9 cellular contexts compared by ENCODE assay signal in genomic region chr1:214549604-214550338, GRCh38. TPM values are rescaled to one million over a fixed set of nuclear protein-coding genes. Genes with fewer than 3 reads are reported as not detected.
A peak's percentile ranks its signal among the peaks of the same experiment; 100 is the strongest.
DNase-seq lines count a peak whose midpoint lies in the region; FAIRE-seq and TF ChIP-seq lines count a peak whose summit lies in the region.
"Had no signal": no experiment of that assay in that cellular context is flagged by ENCODE, and none has a peak within 500 bp of the region (broad histone marks: within the 10 kb centered on the region; RNA-seq: fewer than 3 reads in every experiment).

No MANE protein-coding gene starts in this region.

- no peak overlapping the region for H3K23ac ChIP-seq in trophoblast cell (ENCODE audit: low read length)

- H3K79me2 ChIP-seq in endothelial cell of umbilical vein (ENCODE audit: control insufficient read depth, insufficient read depth, low read length): peaks cover 63% of the 10 kb centered on the region
- peaks cover 39% of the 10 kb centered on the region for H3K79me2 ChIP-seq in trophoblast cell (ENCODE audit: control insufficient read depth, insufficient read depth, low read length, poor library complexity)

- H3K27me3 ChIP-seq in endothelial cell of umbilical vein (ENCODE audit: control insufficient read depth in 2 of 2, insufficient read depth in 2 of 2, low read length in 2 of 2) (no peaks in the 10 kb centered on the region), trophoblast cell (ENCODE audit: insufficient read depth, low read length) (no peaks in the 10 kb centered on the region)

- WGBS in trophoblast cell (ENCODE audit: extremely low coverage, insufficient coverage, insufficient read length): no CpG with 5 or more reads among the region's 10 CpGs

- H2AFZ ChIP-seq in endothelial cell of umbilical vein (ENCODE audit: low read depth, low read length) (no peak overlapping the region), trophoblast cell (ENCODE audit: insufficient read depth, low read length, poor library complexity) (no peak overlapping the region)

- no peak overlapping the region for H4K12ac ChIP-seq in trophoblast cell (ENCODE audit: low read depth, low read length)

- H2AK5ac ChIP-seq in trophoblast cell (ENCODE audit: low read length): no peak overlapping the region

- FAIRE-seq in endothelial cell of umbilical vein (lab: Jason Lieb, UNC): no peak
- FAIRE-seq: colon had no signal

- H3K36me3 ChIP-seq in endothelial cell of umbilical vein (ENCODE audit: control insufficient read depth in 2 of 2, extremely low read depth in 1 of 2, insufficient read depth in 2 of 2, low read length in 2 of 2): no peaks in the 10 kb centered on the region
- H3K36me3 ChIP-seq in trophoblast cell (ENCODE audit: control insufficient read depth in 1 of 2, insufficient read depth in 2 of 2, low read length in 2 of 2): peaks cover 0 to 4% of the 10 kb centered on the region in 2 experiments

- H3K4me2 ChIP-seq in endothelial cell of umbilical vein (ENCODE audit: insufficient read depth, low read length): peak overlapping the region; percentile 94
- peak overlapping the region; percentile 96 for H3K4me2 ChIP-seq in trophoblast cell (ENCODE audit: low read length)

- no TSS peak for BruUV-seq in endothelial cell of umbilical vein (replicated peaks; lab: Mats Ljungman, UMichigan)

- H4K8ac ChIP-seq in trophoblast cell (ENCODE audit: low read depth, low read length): no peak overlapping the region

- CTCF ChIA-PET in endothelial cell of umbilical vein (lab: Charles Lee): interaction anchor here (0.6 to 12.4 kb wide), 16 partner anchors 10 to 219 kb away, joined by 3 to 171 read pairs (median 3); no protein-coding TSS in a partner anchor
- CTCF ChIA-PET in HEK293T (lab: Yijun Ruan, JAX): interaction anchor here (1.0 to 3.9 kb wide), 4 partner anchors 10 to 44 kb away, joined by 3 to 20 read pairs (median 4); no protein-coding TSS in a partner anchor

- TF ChIP-seq CTCF in endothelial cell of umbilical vein (IDR thresholded peaks at IDR 0.05; ENCODE audit: extremely low read depth in 1 of 2, insufficient read depth in 1 of 2, low read depth in 1 of 2, low read length in 2 of 2): no peak

- peak overlapping the region; percentile 96 for H4K91ac ChIP-seq in trophoblast cell (ENCODE audit: low read depth, low read length)

- H2BK120ac ChIP-seq in trophoblast cell (ENCODE audit: insufficient read depth, low read length, poor library complexity): no peak overlapping the region

- dilution Hi-C loops in endothelial cell of umbilical vein (cut with MboI; ENCODE audit: extremely low pct_ligation_motif_present, low sequenced_read_pairs): loop anchor here (10.0 kb wide), 1 partner anchor 75 kb away; no protein-coding TSS in a partner anchor

- H3K4me1 ChIP-seq in endothelial cell of umbilical vein (ENCODE audit: control insufficient read depth, extremely low read depth, insufficient read depth, low read length) (peaks cover 62% of the 10 kb centered on the region), trophoblast cell (ENCODE audit: control insufficient read depth in 1 of 2, insufficient read depth in 2 of 2, low read length in 2 of 2) (peaks cover 15 to 25% of the 10 kb centered on the region in 2 experiments)

- peak; percentile 13 for TF ChIP-seq POLR2A in endothelial cell of umbilical vein (IDR thresholded peaks at IDR 0.05; ENCODE audit: low read depth, low read length)

- H2BK5ac ChIP-seq in trophoblast cell (ENCODE audit: low read depth, low read length, poor library complexity): no peak overlapping the region

- no peaks in the 10 kb centered on the region for H3K9me1 ChIP-seq in endothelial cell of umbilical vein (replicated peaks; ENCODE audit: control insufficient read depth, extremely low read depth, insufficient read depth, low read length)

- H2BK12ac ChIP-seq in trophoblast cell (ENCODE audit: low read length): no peak overlapping the region

- H3K9ac ChIP-seq in endothelial cell of umbilical vein (replicated peaks; ENCODE audit: extremely low read depth, insufficient read depth, low read length): peak overlapping the region; percentile 81
- H3K9ac ChIP-seq in trophoblast cell (ENCODE audit: low read length): peak overlapping the region; percentile 98

- peak overlapping the region; percentile 98 for H3K4ac ChIP-seq in trophoblast cell (ENCODE audit: low read depth, low read length)

- H3K27ac ChIP-seq in endothelial cell of umbilical vein (ENCODE audit: insufficient read depth, low read depth, low read length) (peak overlapping the region; percentile 98), trophoblast cell (ENCODE audit: low read depth, low read length) (peak overlapping the region; percentile 23)

- peaks cover 4% of the 10 kb centered on the region for H4K20me1 ChIP-seq in endothelial cell of umbilical vein (replicated peaks; ENCODE audit: control insufficient read depth, extremely low read depth, insufficient read depth, low read length)

- H3K9me3 ChIP-seq in endothelial cell of umbilical vein (replicated peaks; ENCODE audit: control insufficient read depth, insufficient read depth, low read length) (no peaks in the 10 kb centered on the region), trophoblast cell (ENCODE audit: insufficient read depth, low read depth, low read length) (no peaks in the 10 kb centered on the region)

- DNase-seq in DMS53 (lab: John Stamatoyannopoulos, UW) (peak; percentile 54), NCI-H524 (lab: John Stamatoyannopoulos, UW) (peak; percentile 79 to 94), endothelial cell of umbilical vein (ENCODE audit: low read depth, low spot score) (peak; percentile 57), trophoblast cell (peak in 1 of 2 donors; percentile 20), HEK293T (ENCODE audit: extremely low spot score) (no peak), D341Med (ENCODE audit: low spot score) (no peak), SHP77 (lab: John Stamatoyannopoulos, UW) (no peak), activated gamma-delta T cell treated with Interleukin-2 at 50 U/mL for 16 hours (no peak)

- peak overlapping the region; percentile 38 for H3K18ac ChIP-seq in trophoblast cell (ENCODE audit: low read length)

- H3K14ac ChIP-seq in trophoblast cell (ENCODE audit: low read length): peak overlapping the region; percentile 97

- peaks cover 31% of the 10 kb centered on the region for H3K79me1 ChIP-seq in trophoblast cell (ENCODE audit: low read length)

- POLR2A ChIA-PET in endothelial cell of umbilical vein (lab: Charles Lee): interaction anchor here (0.5 to 2.4 kb wide), 2 partner anchors 124 to 146 kb away, joined by 9 to 10 read pairs; no protein-coding TSS in a partner anchor
- POLR2A ChIA-PET in HEK293T (lab: Yijun Ruan, JAX): interaction anchor here (0.5 to 3.0 kb wide), 5 partner anchors 8 to 35 kb away, joined by 3 to 7 read pairs (median 5); no protein-coding TSS in a partner anchor

- H3K4me3 ChIP-seq in endothelial cell of umbilical vein (replicated peaks in 1 of 3; ENCODE audit: insufficient read depth in 1 of 3, low read depth in 1 of 3, low read length in 3 of 3) (peak overlapping the region; percentile 28 to 88 (median 73)), trophoblast cell (ENCODE audit: low read depth, low read length) (peak overlapping the region; percentile 95)

- intact Hi-C loops in endothelial cell of umbilical vein (cut with micrococcal nuclease): loop anchor here (2.0 kb wide), 1 partner anchor 73 kb away; no protein-coding TSS in a partner anchor

TF ChIP-seq in endothelial cell of umbilical vein, 7 proteins besides CTCF, POLR2A, EP300 and RAD21 (continues in another document):
- TF ChIP-seq FOS (IDR thresholded peaks at IDR 0.05; ENCODE audit: borderline replicate concordance, insufficient read depth, low read length) (no peak), JUN (IDR thresholded peaks at IDR 0.05; ENCODE audit: borderline replicate concordance, insufficient read depth, insufficient read length, low read depth) (no peak), MYC (IDR thresholded peaks at IDR 0.05; ENCODE audit: low read depth, low read length) (no peak), POLR2AphosphoS5 (IDR thresholded peaks at IDR 0.05; ENCODE audit: insufficient read depth, low read depth, low read length) (no peak), EZH2 (IDR thresholded peaks at IDR 0.05; ENCODE audit: borderline replicate concordance, low read depth, low read length, severe bottlenecking) (no peak)

TF ChIP-seq in HEK293T, 16 proteins besides CTCF, POLR2A, EP300 and RAD21 (continues in another document):
- no peak for TF ChIP-seq BHLHE40 (IDR thresholded peaks at IDR 0.05; ENCODE audit: borderline replicate concordance)
- no peak for TF ChIP-seq TARDBP (IDR thresholded peaks at IDR 0.05)
- no peak for TF ChIP-seq ARNT (IDR thresholded peaks at IDR 0.05)
- TF ChIP-seq HDGF (IDR thresholded peaks at IDR 0.05; ENCODE audit: borderline replicate concordance): no peak
- TF ChIP-seq L3MBTL2 (conservative IDR thresholded peaks at IDR 0.05): no peak
- no peak for TF ChIP-seq FOXK2 (IDR thresholded peaks at IDR 0.05)
- no peak for TF ChIP-seq ZNF384 (IDR thresholded peaks at IDR 0.05)
- no peak for TF ChIP-seq SP1 (IDR thresholded peaks at IDR 0.05)
- no peak for TF ChIP-seq FOXA1 (IDR thresholded peaks at IDR 0.05)
- no peak for TF ChIP-seq SUZ12 (IDR thresholded peaks at IDR 0.05)
- TF ChIP-seq FOXM1 (IDR thresholded peaks at IDR 0.05; ENCODE audit: borderline replicate concordance): no peak

RNA-seq across cellular contexts. Expression of gene PTPN14, which starts 1.6 kb away (rescaled TPM):
- total RNA-seq in endothelial cell of umbilical vein: 88.9 and 93.0 TPM in 2 replicates
- polyA plus RNA-seq in endothelial cell of umbilical vein: 18.5 and 23.1 TPM in 2 replicates
- 18.2 and 18.3 TPM in 2 replicates for polyA plus RNA-seq in endothelial cell of umbilical vein (2011; cell fraction: cytosol; rRNA removed)
- 35.6 and 36.4 TPM in 2 replicates for polyA plus RNA-seq in endothelial cell of umbilical vein (2011; cell fraction: nucleus; rRNA removed)
- 22.8 and 30.2 TPM in 2 replicates for polyA plus RNA-seq in endothelial cell of umbilical vein (2012)
- polyA minus RNA-seq in endothelial cell of umbilical vein: 114 and 116 TPM in 2 replicates
- polyA minus RNA-seq in endothelial cell of umbilical vein (2011; cell fraction: cytosol; rRNA and poly(A)+ RNA removed): 22.9 TPM
- polyA minus RNA-seq in endothelial cell of umbilical vein (2011; cell fraction: nucleus; rRNA and poly(A)+ RNA removed): 109 and 123 TPM in 2 replicates
- 40.3 and 40.4 TPM in 2 replicates for polyA plus RNA-seq in trophoblast cell (2013)

RNA-seq across cellular contexts. Expression of gene CENPF, which starts 53.2 kb away (rescaled TPM):
- 66.2 and 72.9 TPM in 2 replicates for total RNA-seq in endothelial cell of umbilical vein
- polyA plus RNA-seq in endothelial cell of umbilical vein: 3.8 and 6.4 TPM in 2 replicates
- polyA plus RNA-seq in endothelial cell of umbilical vein (2011; cell fraction: cytosol; rRNA removed): 22.2 and 23.2 TPM in 2 replicates
- polyA plus RNA-seq in endothelial cell of umbilical vein (2011; cell fraction: nucleus; rRNA removed): 34.5 and 55.7 TPM in 2 replicates
- 20.3 and 71.4 TPM in 2 replicates for polyA plus RNA-seq in endothelial cell of umbilical vein (2012)
- polyA minus RNA-seq in endothelial cell of umbilical vein: 10.5 and 12.0 TPM in 2 replicates
- polyA minus RNA-seq in endothelial cell of umbilical vein (2011; cell fraction: cytosol; rRNA and poly(A)+ RNA removed): 35.9 TPM
- 16.9 and 28.9 TPM in 2 replicates for polyA minus RNA-seq in endothelial cell of umbilical vein (2011; cell fraction: nucleus; rRNA and poly(A)+ RNA removed)
- polyA plus RNA-seq in trophoblast cell (2013): 38.9 and 49.2 TPM in 2 replicates

Comparison
In these comparisons a context has a peak if more than half of its experiments do, and no peak if none do; other contexts are left out.
1. DNase-seq: peak in DMS53 (single experiment), NCI-H524 (2 of 2) and endothelial cell of umbilical vein (single experiment); none in HEK293T (single experiment), D341Med (single experiment), SHP77 (0 of 2) and activated gamma-delta T cell treated with Interleukin-2 at 50 U/mL for 16 hours (single experiment).